Comparison of ENCODE assay signal across 1 cellular context in genomic region chr2:227627769-227628168, GRCh38.
TF ChIP-seq lines count a peak whose summit lies in the region.

No MANE protein-coding gene starts in this region.

TF ChIP-seq in GM12878, 131 proteins besides CTCF, POLR2A, EP300 and RAD21 (continued from another document):
- TF ChIP-seq BACH1 (IDR thresholded peaks at IDR 0.05; ENCODE audit: borderline replicate concordance) = no peak
- TF ChIP-seq PRDM15 (CRISPR knock-in tag; IDR thresholded peaks at IDR 0.05) = no peak
- TF ChIP-seq ZNF622 (IDR thresholded peaks at IDR 0.05) = no peak
- no peak for TF ChIP-seq POLR2AphosphoS2 (IDR thresholded peaks at IDR 0.05; ENCODE audit: low read depth, low read length)
- no peak for TF ChIP-seq ESRRA (IDR thresholded peaks at IDR 0.05; ENCODE audit: low read length)
- no peak for TF ChIP-seq STAT3 (IDR thresholded peaks at IDR 0.05; ENCODE audit: low read depth, low read length)
- TF ChIP-seq ZNF687 (IDR thresholded peaks at IDR 0.05) = no peak
- no peak for TF ChIP-seq CHD4 (IDR thresholded peaks at IDR 0.05)
- no peak for TF ChIP-seq MTA3 (IDR thresholded peaks at IDR 0.05; ENCODE audit: borderline replicate concordance, low read length)
- no peak for TF ChIP-seq ATF3 (IDR thresholded peaks at IDR 0.05; ENCODE audit: borderline replicate concordance, extremely low read depth, low read depth, low read length)
